Comparison of ENCODE assay signal across 11 cellular contexts in genomic region chr7:106486331-106486730, GRCh38.
DNase-seq lines count a peak whose midpoint lies in the region; ATAC-seq, FAIRE-seq and TF ChIP-seq lines count a peak whose summit lies in the region.
"Had no signal": no experiment of that assay in that cellular context is flagged by ENCODE, and none has a peak within 500 bp of the region (broad histone marks: within the 10 kb centered on the region; RNA-seq: fewer than 3 reads in every experiment).

No MANE protein-coding gene starts in this region.

- H3K36me3 ChIP-seq in upper lobe of left lung (no peaks in the 10 kb centered on the region), adrenal gland (replicated peaks in 1 of 2) (no peaks in the 10 kb centered on the region)

- H3K4me1 ChIP-seq in upper lobe of left lung (peaks cover 9 to 23% (median 18%) of the 10 kb centered on the region in 4 donors), adrenal gland (replicated peaks in 1 of 2) (no peaks in the 10 kb centered on the region)

- TF ChIP-seq EP300 in upper lobe of left lung (IDR thresholded peaks at IDR 0.05), result no peak

- ATAC-seq in upper lobe of left lung (ENCODE audit: low FRiP score in 2 of 2), result peak; percentile 53 to 54
- ATAC-seq: WTC11 had no signal

- H3K27ac ChIP-seq in upper lobe of left lung (peak overlapping the region in 3 of 4 donors; percentile 39 to 63 (median 50)), adrenal gland (peak overlapping the region in 1 of 5 donors; percentile 21)

- FAIRE-seq in HTR-8/SVneo (lab: Jason Lieb, UNC), result no peak

- H3K4me3 ChIP-seq in astrocyte of the spinal cord (ENCODE audit: low read depth, low read length), result no peak overlapping the region
- no peak overlapping the region for H3K4me3 ChIP-seq in upper lobe of left lung
- H3K4me3 ChIP-seq in adrenal gland, result no peak overlapping the region

- WGBS in upper lobe of left lung, 2 donors, result 50 to 66% methylated on average over 3 of the region's 3 CpGs
- WGBS in adrenal gland, 4 donors, result 60 to 67% (median 66%) methylated on average over 3 of the region's 3 CpGs

- in situ Hi-C loops in astrocyte of the spinal cord (cut with HindIII; ENCODE audit: low sequenced_read_pairs), result no loop called here

- H3K9me3 ChIP-seq in upper lobe of left lung (no peaks in the 10 kb centered on the region), adrenal gland (replicated peaks in 1 of 3) (no peaks in the 10 kb centered on the region)

- H3K27me3 ChIP-seq in upper lobe of left lung, result no peaks in the 10 kb centered on the region
- H3K27me3 ChIP-seq in adrenal gland, result peaks cover 6% of the 10 kb centered on the region

- DNase-seq in HTR-8/SVneo (ENCODE audit: insufficient read length, low spot score) (peak; percentile 5), astrocyte of the spinal cord (ENCODE audit: low read depth, low spot score) (peak; percentile 59), kidney tubule cell (ENCODE audit: low spot score) (peak; percentile 98), upper lobe of left lung (no peak), adrenal gland (no peak)
- DNase-seq in stimulated activated CD4-positive, alpha-beta T cell treated with anti-CD3 and anti-CD28 coated beads, Interleukin-2, amount 100 ng/mL, for 24 hours, result no peak
- DNase-seq in activated effector memory CD4-positive, alpha-beta T cell treated with Interleukin-2 at 50 U/mL for 16 hours, result no peak
- DNase-seq: KG1; RPMI8226; stimulated activated CD4-positive, alpha-beta T cell treated with anti-CD3 and anti-CD28 coated beads, Interleukin-4, amount 100 ng/mL, for 4 hours had no signal

- intact Hi-C loops in adrenal gland (cut with DNase I), result no loop called here

- TF ChIP-seq CTCF in astrocyte of the spinal cord (IDR thresholded peaks at IDR 0.05; ENCODE audit: low read depth, low read length), result no peak
- TF ChIP-seq CTCF in upper lobe of left lung (IDR thresholded peaks at IDR 0.05), result no peak
- no peak for TF ChIP-seq CTCF in adrenal gland (IDR thresholded peaks at IDR 0.05)

- TF ChIP-seq POLR2A in upper lobe of left lung (IDR thresholded peaks at IDR 0.05) (no peak), adrenal gland (IDR thresholded peaks at IDR 0.05) (no peak)

Comparison
In these comparisons a context has a peak if more than half of its experiments do, and no peak if none do; other contexts are left out.
1. DNase-seq: peak in HTR-8/SVneo (single experiment), astrocyte of the spinal cord (single experiment) and kidney tubule cell (single experiment); none in upper lobe of left lung (0 of 2), stimulated activated CD4-positive, alpha-beta T cell treated with anti-CD3 and anti-CD28 coated beads, Interleukin-2, amount 100 ng/mL, for 24 hours (0 of 2), adrenal gland (0 of 7) and activated effector memory CD4-positive, alpha-beta T cell treated with Interleukin-2 at 50 U/mL for 16 hours (single experiment).